7 cellular contexts compared by ENCODE assay signal in genomic region chr5:145681686-145682085, GRCh38.
DNase-seq lines count a peak whose midpoint lies in the region; ATAC-seq and TF ChIP-seq lines count a peak whose summit lies in the region.

No MANE protein-coding gene starts in this region.

- H3K36me3 Mint-ChIP-seq in activated naive CD4-positive, alpha-beta T cell treated with anti-CD3 and anti-CD28 coated beads, Interleukin-2, amount 10 ng/mL, durations not matched to agents 7 days and 5 days: no peaks in the 10 kb centered on the region

- ATAC-seq in HG03460 (IDR thresholded peaks at IDR 0.05; ENCODE audit: unreplicated experiment): peak; percentile 95

- CTCF ChIA-PET in activated naive CD4-positive, alpha-beta T cell treated with anti-CD3 and anti-CD28 coated beads, Interleukin-2, amount 10 ng/mL, durations not matched to agents 7 days and 5 days (lab: Charles Lee): interaction anchor here (0.7 to 1.6 kb wide), 7 partner anchors 9 to 449 kb away, joined by 3 to 9 read pairs (median 3); no protein-coding TSS in a partner anchor

- no peaks in the 10 kb centered on the region for H3K9me3 Mint-ChIP-seq in activated naive CD4-positive, alpha-beta T cell treated with anti-CD3 and anti-CD28 coated beads, Interleukin-2, amount 10 ng/mL, durations not matched to agents 7 days and 5 days

- intact Hi-C loops in left ventricle myocardium inferior (cut with micrococcal nuclease): loop anchor here (10.0 kb wide), 3 partner anchors 143 to 453 kb away; no protein-coding TSS in a partner anchor

- DNase-seq in GF-D8 (lab: John Stamatoyannopoulos, UW) (peak; percentile 52), GM20000 (ENCODE audit: low spot score) (peak; percentile 49), NCI-H524 treated with DMSO at 0.1 percent for 48 hours (lab: John Stamatoyannopoulos, UW) (peak; percentile 15), left ventricle myocardium inferior (no peak), skeletal muscle cell (ENCODE audit: low read depth) (peak; percentile 27)
- peak; percentile 35 for DNase-seq in activated naive CD4-positive, alpha-beta T cell treated with anti-CD3 and anti-CD28 coated beads, Interleukin-2, amount 10 ng/mL, durations not matched to agents 7 days and 5 days

- H3K27me3 ChIP-seq in left ventricle myocardium inferior (ENCODE audit: low read depth): no peaks in the 10 kb centered on the region

- no peak overlapping the region for H3K4me3 Mint-ChIP-seq in activated naive CD4-positive, alpha-beta T cell treated with anti-CD3 and anti-CD28 coated beads, Interleukin-2, amount 10 ng/mL, durations not matched to agents 7 days and 5 days

- H3K4me3 ChIP-seq in left ventricle myocardium inferior (no peak overlapping the region), skeletal muscle cell (ENCODE audit: low read depth, low read length) (no peak overlapping the region)

- peak; percentile 61 for TF ChIP-seq CTCF in GM20000 (IDR thresholded peaks at IDR 0.05; ENCODE audit: extremely low read depth, missing control alignments)
- peak; percentile 77 for TF ChIP-seq CTCF in left ventricle myocardium inferior (IDR thresholded peaks at IDR 0.05; ENCODE audit: borderline replicate concordance)

- peak overlapping the region; percentile 53 for H3K27ac ChIP-seq in left ventricle myocardium inferior (replicated peaks)

- peaks cover 24% of the 10 kb centered on the region for H3K4me1 ChIP-seq in left ventricle myocardium inferior

- H3K27me3 Mint-ChIP-seq in activated naive CD4-positive, alpha-beta T cell treated with anti-CD3 and anti-CD28 coated beads, Interleukin-2, amount 10 ng/mL, durations not matched to agents 7 days and 5 days: no peaks in the 10 kb centered on the region

- H3K9me3 ChIP-seq in left ventricle myocardium inferior (replicated peaks): no peaks in the 10 kb centered on the region

- H3K36me3 ChIP-seq in left ventricle myocardium inferior: no peaks in the 10 kb centered on the region

- H3K27ac Mint-ChIP-seq in activated naive CD4-positive, alpha-beta T cell treated with anti-CD3 and anti-CD28 coated beads, Interleukin-2, amount 10 ng/mL, durations not matched to agents 7 days and 5 days: no peak overlapping the region

- no peaks in the 10 kb centered on the region for H3K4me1 Mint-ChIP-seq in activated naive CD4-positive, alpha-beta T cell treated with anti-CD3 and anti-CD28 coated beads, Interleukin-2, amount 10 ng/mL, durations not matched to agents 7 days and 5 days
